Comparison of ENCODE assay signal across 8 cellular contexts in the genomic region with DNA sequence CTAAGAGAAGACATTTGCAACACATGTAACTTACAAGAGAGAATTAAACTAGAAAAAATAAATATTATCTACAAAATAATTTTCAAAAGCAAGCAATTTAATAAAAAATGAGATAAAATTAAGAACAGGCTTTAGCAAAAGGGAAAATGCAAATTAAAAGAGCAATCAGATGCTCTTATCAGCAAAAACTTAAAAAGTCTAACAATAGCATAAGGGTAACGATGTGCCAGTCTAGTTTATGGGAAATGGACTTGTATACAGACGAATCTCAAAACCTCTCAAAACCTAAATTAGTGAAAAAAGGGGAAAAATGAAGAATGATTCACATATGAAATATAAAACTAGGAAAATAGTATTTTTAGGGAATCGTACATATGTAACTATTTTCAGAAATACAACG.
A peak's percentile ranks its signal among the peaks of the same experiment; 100 is the strongest.
DNase-seq lines count a peak whose midpoint lies in the region; ATAC-seq lines count a peak whose summit lies in the region.

No MANE protein-coding gene starts in this region.

- H3K9ac ChIP-seq in adipocyte (ENCODE audit: low read length), result peak overlapping the region; percentile 97

- no peak for ATAC-seq in stimulated activated naive CD8-positive, alpha-beta T cell treated with anti-CD3 and anti-CD28 coated beads, Interleukin-15, Interleukin-2, amounts not matched to agents 100 U/mL and 50 U/mL, for 24 hours
- ATAC-seq in memory B cell (ENCODE audit: low read depth) (no peak), GM18858 (IDR thresholded peaks at IDR 0.05; ENCODE audit: unreplicated experiment) (no peak), GM18498 (IDR thresholded peaks at IDR 0.05; ENCODE audit: unreplicated experiment) (no peak)

- H3K9me3 ChIP-seq in adipocyte (ENCODE audit: control insufficient read depth, low read length), result no peaks in the 10 kb centered on the region

- H3K9me3 Mint-ChIP-seq in stimulated activated naive CD8-positive, alpha-beta T cell treated with anti-CD3 and anti-CD28 coated beads, Interleukin-15, Interleukin-2, amounts not matched to agents 100 ng/mL and 50 ng/mL, for 24 hours, result no peaks in the 10 kb centered on the region
- H3K9me3 Mint-ChIP-seq in memory B cell, result no peaks in the 10 kb centered on the region

- H3K27me3 ChIP-seq in adipocyte (replicated peaks; ENCODE audit: control insufficient read depth, insufficient read depth, low read length), result no peaks in the 10 kb centered on the region

- H3K36me3 ChIP-seq in adipocyte (ENCODE audit: control insufficient read depth, insufficient read depth, low read length, severe bottlenecking), result no peaks in the 10 kb centered on the region

- peaks cover 4% of the 10 kb centered on the region for H3K36me3 Mint-ChIP-seq in stimulated activated naive CD8-positive, alpha-beta T cell treated with anti-CD3 and anti-CD28 coated beads, Interleukin-15, Interleukin-2, amounts not matched to agents 100 ng/mL and 50 ng/mL, for 24 hours (ENCODE audit: low read depth)
- peaks cover 5% of the 10 kb centered on the region for H3K36me3 Mint-ChIP-seq in memory B cell

- no peak for DNase-seq in stimulated activated naive CD8-positive, alpha-beta T cell treated with anti-CD3 and anti-CD28 coated beads, Interleukin-15, Interleukin-2, amounts not matched to agents 100 U/mL and 50 U/mL, for 24 hours
- DNase-seq in adipocyte (ENCODE audit: low read depth) (peak; percentile 10), memory B cell (ENCODE audit: low spot score in 2 of 2) (no peak), NCI-H187 treated with DMSO at 0.1 percent for 48 hours (lab: John Stamatoyannopoulos, UW) (no peak), activated gamma-delta T cell treated with Interleukin-2 at 50 U/mL for 16 hours (no peak)

- H3K4me1 Mint-ChIP-seq in stimulated activated naive CD8-positive, alpha-beta T cell treated with anti-CD3 and anti-CD28 coated beads, Interleukin-15, Interleukin-2, amounts not matched to agents 100 ng/mL and 50 ng/mL, for 24 hours (ENCODE audit: low read depth), result peaks cover 43% of the 10 kb centered on the region
- H3K4me1 Mint-ChIP-seq in memory B cell, result peaks cover 15% of the 10 kb centered on the region

- H3K4me1 ChIP-seq in adipocyte (ENCODE audit: control insufficient read depth, insufficient read depth, low read length), result peaks cover 25% of the 10 kb centered on the region

- peak overlapping the region; percentile 91 for H3K4me3 ChIP-seq in adipocyte (ENCODE audit: low read length)

- H3K4me3 Mint-ChIP-seq in stimulated activated naive CD8-positive, alpha-beta T cell treated with anti-CD3 and anti-CD28 coated beads, Interleukin-15, Interleukin-2, amounts not matched to agents 100 ng/mL and 50 ng/mL, for 24 hours, result peak overlapping the region; percentile 97
- H3K4me3 Mint-ChIP-seq in memory B cell, result peak overlapping the region; percentile 96

- peak overlapping the region; percentile 96 for H3K27ac Mint-ChIP-seq in stimulated activated naive CD8-positive, alpha-beta T cell treated with anti-CD3 and anti-CD28 coated beads, Interleukin-15, Interleukin-2, amounts not matched to agents 100 ng/mL and 50 ng/mL, for 24 hours
- H3K27ac Mint-ChIP-seq in memory B cell, result peak overlapping the region; percentile 95

- no peaks in the 10 kb centered on the region for H3K27me3 Mint-ChIP-seq in stimulated activated naive CD8-positive, alpha-beta T cell treated with anti-CD3 and anti-CD28 coated beads, Interleukin-15, Interleukin-2, amounts not matched to agents 100 ng/mL and 50 ng/mL, for 24 hours
- no peaks in the 10 kb centered on the region for H3K27me3 Mint-ChIP-seq in memory B cell
